ENCODE assay signal across 1 cellular context in the genomic region with DNA sequence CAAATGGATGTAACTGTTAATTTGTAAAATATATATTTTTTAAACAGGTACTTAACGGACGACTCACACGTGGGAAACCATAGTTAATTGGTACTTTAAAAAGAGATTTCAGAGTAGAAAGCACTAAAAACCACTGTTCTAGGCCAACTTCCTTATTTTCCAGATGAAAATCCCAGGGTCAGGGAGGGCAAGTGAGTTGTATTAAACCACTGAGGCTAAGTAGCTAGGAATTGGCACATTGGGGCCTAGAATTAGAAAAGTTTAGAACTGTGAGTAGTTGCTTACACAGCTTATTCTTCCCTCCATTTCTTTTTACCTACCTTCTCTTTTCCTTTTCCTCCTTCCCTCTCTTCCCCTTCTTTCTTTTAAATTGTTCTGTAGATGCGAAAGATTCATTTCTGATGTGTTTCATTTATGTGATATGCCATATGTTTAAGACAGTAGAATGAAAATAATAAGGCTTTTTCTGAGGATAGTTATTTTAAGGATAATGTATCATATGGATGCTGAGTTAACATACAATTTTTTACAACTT.
TF ChIP-seq lines count a peak whose summit lies in the region.

No MANE protein-coding gene starts in this region.

TF ChIP-seq in GM23338, 12 proteins besides CTCF, POLR2A, EP300 and RAD21 (continued from another document):
- TF ChIP-seq, protein P1, sequence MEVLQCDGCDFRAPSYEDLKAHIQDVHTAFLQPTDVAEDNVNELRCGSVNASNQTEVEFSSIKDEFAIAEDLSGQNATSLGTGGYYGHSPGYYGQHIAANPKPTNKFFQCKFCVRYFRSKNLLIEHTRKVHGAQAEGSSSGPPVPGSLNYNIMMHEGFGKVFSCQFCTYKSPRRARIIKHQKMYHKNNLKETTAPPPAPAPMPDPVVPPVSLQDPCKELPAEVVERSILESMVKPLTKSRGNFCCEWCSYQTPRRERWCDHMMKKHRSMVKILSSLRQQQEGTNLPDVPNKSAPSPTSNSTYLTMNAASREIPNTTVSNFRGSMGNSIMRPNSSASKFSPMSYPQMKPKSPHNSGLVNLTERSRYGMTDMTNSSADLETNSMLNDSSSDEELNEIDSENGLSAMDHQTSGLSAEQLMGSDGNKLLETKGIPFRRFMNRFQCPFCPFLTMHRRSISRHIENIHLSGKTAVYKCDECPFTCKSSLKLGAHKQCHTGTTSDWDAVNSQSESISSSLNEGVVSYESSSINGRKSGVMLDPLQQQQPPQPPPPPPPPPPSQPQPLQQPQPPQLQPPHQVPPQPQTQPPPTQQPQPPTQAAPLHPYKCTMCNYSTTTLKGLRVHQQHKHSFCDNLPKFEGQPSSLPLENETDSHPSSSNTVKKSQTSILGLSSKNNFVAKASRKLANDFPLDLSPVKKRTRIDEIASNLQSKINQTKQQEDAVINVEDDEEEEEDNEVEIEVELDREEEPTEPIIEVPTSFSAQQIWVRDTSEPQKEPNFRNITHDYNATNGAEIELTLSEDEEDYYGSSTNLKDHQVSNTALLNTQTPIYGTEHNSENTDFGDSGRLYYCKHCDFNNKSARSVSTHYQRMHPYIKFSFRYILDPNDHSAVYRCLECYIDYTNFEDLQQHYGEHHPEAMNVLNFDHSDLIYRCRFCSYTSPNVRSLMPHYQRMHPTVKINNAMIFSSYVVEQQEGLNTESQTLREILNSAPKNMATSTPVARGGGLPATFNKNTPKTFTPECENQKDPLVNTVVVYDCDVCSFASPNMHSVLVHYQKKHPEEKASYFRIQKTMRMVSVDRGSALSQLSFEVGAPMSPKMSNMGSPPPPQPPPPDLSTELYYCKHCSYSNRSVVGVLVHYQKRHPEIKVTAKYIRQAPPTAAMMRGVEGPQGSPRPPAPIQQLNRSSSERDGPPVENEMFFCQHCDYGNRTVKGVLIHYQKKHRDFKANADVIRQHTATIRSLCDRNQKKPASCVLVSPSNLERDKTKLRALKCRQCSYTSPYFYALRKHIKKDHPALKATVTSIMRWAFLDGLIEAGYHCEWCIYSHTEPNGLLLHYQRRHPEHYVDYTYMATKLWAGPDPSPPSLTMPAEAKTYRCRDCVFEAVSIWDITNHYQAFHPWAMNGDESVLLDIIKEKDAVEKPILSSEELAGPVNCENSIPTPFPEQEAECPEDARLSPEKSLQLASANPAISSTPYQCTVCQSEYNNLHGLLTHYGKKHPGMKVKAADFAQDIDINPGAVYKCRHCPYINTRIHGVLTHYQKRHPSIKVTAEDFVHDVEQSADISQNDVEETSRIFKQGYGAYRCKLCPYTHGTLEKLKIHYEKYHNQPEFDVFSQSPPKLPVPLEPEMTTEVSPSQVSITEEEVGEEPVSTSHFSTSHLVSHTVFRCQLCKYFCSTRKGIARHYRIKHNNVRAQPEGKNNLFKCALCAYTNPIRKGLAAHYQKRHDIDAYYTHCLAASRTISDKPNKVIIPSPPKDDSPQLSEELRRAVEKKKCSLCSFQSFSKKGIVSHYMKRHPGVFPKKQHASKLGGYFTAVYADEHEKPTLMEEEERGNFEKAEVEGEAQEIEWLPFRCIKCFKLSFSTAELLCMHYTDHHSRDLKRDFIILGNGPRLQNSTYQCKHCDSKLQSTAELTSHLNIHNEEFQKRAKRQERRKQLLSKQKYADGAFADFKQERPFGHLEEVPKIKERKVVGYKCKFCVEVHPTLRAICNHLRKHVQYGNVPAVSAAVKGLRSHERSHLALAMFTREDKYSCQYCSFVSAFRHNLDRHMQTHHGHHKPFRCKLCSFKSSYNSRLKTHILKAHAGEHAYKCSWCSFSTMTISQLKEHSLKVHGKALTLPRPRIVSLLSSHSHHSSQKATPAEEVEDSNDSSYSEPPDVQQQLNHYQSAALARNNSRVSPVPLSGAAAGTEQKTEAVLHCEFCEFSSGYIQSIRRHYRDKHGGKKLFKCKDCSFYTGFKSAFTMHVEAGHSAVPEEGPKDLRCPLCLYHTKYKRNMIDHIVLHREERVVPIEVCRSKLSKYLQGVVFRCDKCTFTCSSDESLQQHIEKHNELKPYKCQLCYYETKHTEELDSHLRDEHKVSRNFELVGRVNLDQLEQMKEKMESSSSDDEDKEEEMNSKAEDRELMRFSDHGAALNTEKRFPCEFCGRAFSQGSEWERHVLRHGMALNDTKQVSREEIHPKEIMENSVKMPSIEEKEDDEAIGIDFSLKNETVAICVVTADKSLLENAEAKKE (CRISPR knock-in tag; IDR thresholded peaks at IDR 0.05) = no peak
- no peak for TF ChIP-seq NANOG (IDR thresholded peaks at IDR 0.05; ENCODE audit: borderline replicate concordance)
- TF ChIP-seq EZH2 (IDR thresholded peaks at IDR 0.05; ENCODE audit: low read depth, unreplicated experiment) = no peak
